ENCODE assay signal across 20 cellular contexts in genomic region chr4:83132065-83132464, GRCh38. TPM values are rescaled to one million over a fixed set of nuclear protein-coding genes. Genes with fewer than 3 reads are reported as not detected.
DNase-seq lines count a peak whose midpoint lies in the region; ATAC-seq, FAIRE-seq and TF ChIP-seq lines count a peak whose summit lies in the region.
"Had no signal": no experiment of that assay in that cellular context is flagged by ENCODE, and none has a peak within 500 bp of the region (broad histone marks: within the 10 kb centered on the region; RNA-seq: fewer than 3 reads in every experiment).

No MANE protein-coding gene starts in this region.

- FAIRE-seq in GM12878 (lab: Jason Lieb, UNC) (no peak), small intestine (lab: Jason Lieb, UNC) (no peak)
- FAIRE-seq: D721Med, H1 had no signal

- H3K79me2 ChIP-seq in DND-41 (ENCODE audit: insufficient read depth, low read length) (no peaks in the 10 kb centered on the region), GM12878 (ENCODE audit: control insufficient read depth, insufficient read depth, low read length) (no peaks in the 10 kb centered on the region)

- no peak overlapping the region for H3K4me3 ChIP-seq in DND-41 (ENCODE audit: low read depth in 1 of 2, low read length in 2 of 2)
- no peak overlapping the region for H3K4me3 ChIP-seq in GM12878
- H3K4me3 ChIP-seq in small intestine (ENCODE audit: low read depth in 1 of 2, low read length in 2 of 2), result no peak overlapping the region
- H3K4me3 ChIP-seq in spleen, result no peak overlapping the region
- no peak overlapping the region for H3K4me3 ChIP-seq in coronary artery

- H3K27me3 ChIP-seq in DND-41 (ENCODE audit: insufficient read depth, low read length, poor library complexity) (no peaks in the 10 kb centered on the region), GM12878 (replicated peaks in 1 of 2; ENCODE audit: control insufficient read depth in 2 of 2, insufficient read depth in 2 of 2, low read length in 1 of 2) (no peaks in the 10 kb centered on the region), small intestine (ENCODE audit: control insufficient read depth in 2 of 2, insufficient read depth in 2 of 2, low read length in 2 of 2) (no peaks in the 10 kb centered on the region), spleen (replicated peaks in 1 of 7) (no peaks in the 10 kb centered on the region)
- H3K27me3 ChIP-seq: BE2C had no signal

- TF ChIP-seq EP300 in GM12878 (IDR thresholded peaks at IDR 0.05; ENCODE audit: borderline replicate concordance in 1 of 2, control insufficient read depth in 1 of 2, low read depth in 2 of 2, low read length in 2 of 2), result no peak

- no peak for TF ChIP-seq RAD21 in GM12878 (IDR thresholded peaks at IDR 0.05; ENCODE audit: insufficient read depth, low read depth, low read length)

- POLR2A ChIA-PET in GM12878 (lab: Charles Lee), result interaction anchor here (1.0 to 1.1 kb wide), 2 partner anchors 15 to 87 kb away, joined by 3 to 5 read pairs; no protein-coding TSS in a partner anchor

- in situ Hi-C loops in GM12878 (cut with MboI), result no loop called here

- H3K27ac ChIP-seq in DND-41 (ENCODE audit: low read length), result no peak overlapping the region
- H3K27ac ChIP-seq in GM12878 (ENCODE audit: control insufficient read depth, insufficient read depth), result no peak overlapping the region
- H3K27ac ChIP-seq in small intestine (ENCODE audit: low read depth in 1 of 2, low read length in 1 of 2), result no peak overlapping the region
- peak overlapping the region in 4 of 8 donors; percentile 4 to 30 (median 15) for H3K27ac ChIP-seq in spleen
- no peak overlapping the region for H3K27ac ChIP-seq in coronary artery
- H3K27ac ChIP-seq: KMS-11 had no signal

- BruUV-seq in GM12878 (replicated peaks; lab: Mats Ljungman, UMichigan), result no TSS peak

- H2AFZ ChIP-seq in DND-41 (ENCODE audit: low read depth, low read length) (peak overlapping the region; percentile 3; the same call in 1 of the 2 replicates), GM12878 (ENCODE audit: control insufficient read depth, low read depth, low read length) (no peak overlapping the region)

- ATAC-seq in DND-41 (ENCODE audit: insufficient read depth, low read depth), result no peak
- peak; percentile 43 for ATAC-seq in GM18511 (IDR thresholded peaks at IDR 0.05; ENCODE audit: unreplicated experiment)
- ATAC-seq in GM12878, result peak; percentile 52
- no peak for ATAC-seq in GM18907 (IDR thresholded peaks at IDR 0.05; ENCODE audit: unreplicated experiment)

- DNase-seq in DND-41 (no peak), GM12878 (ENCODE audit: low read depth, low spot score) (no peak), small intestine (peak; percentile 46), spleen (no peak), coronary artery (ENCODE audit: low spot score) (no peak), NOMO-1 treated with DMSO at 0.1 percent for 48 hours (lab: John Stamatoyannopoulos, UW; ENCODE audit: unreplicated experiment) (no peak)
- DNase-seq: 8988T; BE2C; C1 segment of cervical spinal cord; Caco-2; CD4-positive, CD25-positive, alpha-beta regulatory T cell; CD8-positive, alpha-beta memory T cell; GDM1; H9 had no signal

- H3K4me1 ChIP-seq in DND-41 (ENCODE audit: insufficient read depth, low read length) (no peaks in the 10 kb centered on the region), GM12878 (ENCODE audit: control insufficient read depth, insufficient read depth, low read length) (peaks cover under 1% of the 10 kb centered on the region), small intestine (ENCODE audit: control insufficient read depth in 2 of 2, insufficient read depth in 1 of 2, low read depth in 1 of 2, low read length in 1 of 2) (peaks cover 0 to 2% of the 10 kb centered on the region in 2 donors), spleen (peaks cover 0 to 38% (median 7%) of the 10 kb centered on the region in 6 donors)
- H3K4me1 ChIP-seq: BE2C, Caco-2 had no signal

- H3K9me3 ChIP-seq in DND-41 (ENCODE audit: insufficient read depth, low read length, severe bottlenecking) (no peaks in the 10 kb centered on the region), GM12878 (replicated peaks; ENCODE audit: control insufficient read depth, insufficient read depth, low read length) (peaks cover 8% of the 10 kb centered on the region; the same call in 2 of the 3 replicates), small intestine (ENCODE audit: control insufficient read depth, low read depth) (no peaks in the 10 kb centered on the region), spleen (peaks cover 0 to 16% (median 4%) of the 10 kb centered on the region in 8 donors)
- H3K9me3 ChIP-seq: BE2C, Caco-2 had no signal

- H4K20me1 ChIP-seq in DND-41 (ENCODE audit: insufficient read depth, low read length) (no peaks in the 10 kb centered on the region), GM12878 (ENCODE audit: control insufficient read depth, insufficient read depth) (no peaks in the 10 kb centered on the region)

- RAD21 ChIA-PET in GM12878 (lab: Charles Lee; ENCODE audit: unreplicated experiment), result interaction anchor here (0.8 to 2.3 kb wide), 3 partner anchors 19 to 42 kb away, joined by 3 to 5 read pairs (median 4); no protein-coding TSS in a partner anchor

- no peak overlapping the region for H3K4me2 ChIP-seq in DND-41 (ENCODE audit: insufficient read depth, low read length)
- H3K4me2 ChIP-seq in GM12878 (ENCODE audit: control insufficient read depth, insufficient read depth), result no peak overlapping the region
- H3K4me2 ChIP-seq: KMS-11 had no signal

- H3K9ac ChIP-seq in DND-41 (ENCODE audit: low read depth, low read length) (no peak overlapping the region), GM12878 (ENCODE audit: control insufficient read depth, insufficient read depth, low read length) (no peak overlapping the region)
- H3K9ac ChIP-seq: KMS-11 had no signal

- WGBS in GM12878 (ENCODE audit: insufficient coverage, insufficient replicate concordance, low lambda C conversion rate, missing lambda C conversion rate), result 86% methylated on average over 1 of the region's 1 CpG
- whole genome bisulfite sequencing in small intestine, 3 donors, result 47 to 71% (median 70%) methylated on average over 1 of the region's 1 CpG
- 58 to 84% (median 76%) methylated on average over 1 of the region's 1 CpG for WGBS in spleen, 5 donors

- intact Hi-C loops in GM12878 (cut with micrococcal nuclease; ENCODE audit: unreplicated experiment), result no loop called here
- intact Hi-C loops in spleen (cut with DNase I; ENCODE audit: low total_unique reads), result no loop called here

- H3K36me3 ChIP-seq in DND-41 (ENCODE audit: insufficient read depth, low read length) (no peaks in the 10 kb centered on the region), GM12878 (ENCODE audit: control insufficient read depth in 2 of 2, insufficient read depth in 2 of 2, low read length in 1 of 2) (no peaks in the 10 kb centered on the region), small intestine (ENCODE audit: control insufficient read depth in 2 of 2, insufficient read depth in 2 of 2, low read length in 2 of 2) (no peaks in the 10 kb centered on the region), spleen (no peaks in the 10 kb centered on the region)
- H3K36me3 ChIP-seq: BE2C had no signal

- SMC1A ChIA-PET in GM12878 (lab: Charles Lee; ENCODE audit: uncharacterized antibody, unreplicated experiment), result interaction anchor here (0.8 to 2.6 kb wide), 8 partner anchors 13 to 149 kb away, joined by 3 to 14 read pairs (median 4); no protein-coding TSS in a partner anchor

- TF ChIP-seq POLR2A in GM12878 (IDR thresholded peaks at IDR 0.05; ENCODE audit: low read depth, low read length) (no peak), spleen (IDR thresholded peaks at IDR 0.05) (no peak)

- TF ChIP-seq CTCF in DND-41 (IDR thresholded peaks at IDR 0.05; ENCODE audit: borderline replicate concordance, extremely low read depth, low read length, poor library complexity, severe bottlenecking), result no peak
- TF ChIP-seq CTCF in GM12878 (IDR thresholded peaks at IDR 0.05 in 2 of 3, conservative IDR thresholded peaks at IDR 0.05 in 1 of 3; ENCODE audit: control insufficient read depth in 2 of 3, extremely low read depth in 1 of 3, insufficient read depth in 1 of 3, low read depth in 3 of 3, low read length in 3 of 3), result no peak
- no peak for TF ChIP-seq CTCF in spleen (IDR thresholded peaks at IDR 0.05 in 8 of 11, conservative IDR thresholded peaks at IDR 0.05 in 3 of 11)
- no peak for TF ChIP-seq CTCF in coronary artery (IDR thresholded peaks at IDR 0.05)

- CTCF ChIA-PET in GM12878 (lab: Yijun Ruan, JAX), result interaction anchor here (1.0 to 1.2 kb wide), 2 partner anchors 68 to 149 kb away, joined by 3 read pairs; no protein-coding TSS in a partner anchor

TF ChIP-seq in GM12878, 131 proteins besides CTCF, POLR2A, EP300 and RAD21 (continues in another document):
- TF ChIP-seq RUNX3 (IDR thresholded peaks at IDR 0.05; ENCODE audit: low read length) (no peak), ZNF24 (IDR thresholded peaks at IDR 0.05) (no peak), RCOR1 (conservative IDR thresholded peaks at IDR 0.05; ENCODE audit: low read depth, low read length) (no peak), MTA3 (IDR thresholded peaks at IDR 0.05; ENCODE audit: borderline replicate concordance, low read length) (no peak), KAT2A (conservative IDR thresholded peaks at IDR 0.05; ENCODE audit: control insufficient read depth, low read depth, low read length) (no peak), RAD51 (IDR thresholded peaks at IDR 0.05) (no peak), IKZF1 (conservative IDR thresholded peaks at IDR 0.05) (peak; percentile 28; the same call in 1 of the 2 replicates), SMAD1 (IDR thresholded peaks at IDR 0.05; ENCODE audit: low read depth, partially characterized antibody) (no peak)

RNA-seq across cellular contexts. Expression of gene PLAC8, which starts 17.5 kb away (rescaled TPM):
- 200 and 211 TPM in 2 replicates for total RNA-seq in GM12878 (2013; cell fraction: nucleolus; rRNA removed)
- 214 and 265 TPM in 2 replicates for total RNA-seq in GM12878 (2014; rRNA removed)
- 316 and 317 TPM in 2 replicates for total RNA-seq in GM12878 (2014; rRNA removed; fragmentation: Illumina TruSeq; extraction: Trizol)
- total RNA-seq in GM12878 (2021), result 238 and 239 TPM in 2 replicates
- 78.9 TPM for polyA plus RNA-seq in GM12878 (2011; ENCODE audit: low read depth)
- polyA plus RNA-seq in GM12878 (2011; rRNA removed), result 841 and 1,037 TPM in 2 replicates
- 429 and 464 TPM in 2 replicates for polyA plus RNA-seq in GM12878 (2011; cell fraction: cytosol; rRNA removed)
- polyA plus RNA-seq in GM12878 (2011; cell fraction: nucleus; rRNA removed), result 219 and 352 TPM in 2 replicates
- 70.6 and 120 TPM in 2 replicates for polyA plus RNA-seq in GM12878 (2012)
- 311 and 417 TPM in 2 replicates for polyA plus RNA-seq in GM12878 (2014; fragmentation: Illumina TruSeq; extraction: Trizol)
- polyA plus RNA-seq in GM12878 (2014; fragmentation: Nextera tagmentation; extraction: Ambion mirVana), result 100 to 1,000 TPM; 405 to 441 TPM
- polyA plus RNA-seq in GM12878 (2014; rRNA removed), result 239 and 276 TPM in 2 replicates
- 100 to 1,000 TPM; 379 to 404 TPM for polyA plus RNA-seq in GM12878 (2016; fragmentation: Nextera tagmentation; extraction: Ambion mirVana)
- 407 and 416 TPM in 2 replicates for polyA minus RNA-seq in GM12878 (2011; rRNA and poly(A)+ RNA removed)
- 98.6 and 123 TPM in 2 replicates for polyA minus RNA-seq in GM12878 (2011; cell fraction: cytosol; rRNA and poly(A)+ RNA removed)
- 44.1 and 55.6 TPM in 2 replicates for polyA minus RNA-seq in GM12878 (2011; cell fraction: nucleus; rRNA and poly(A)+ RNA removed)
- polyA plus RNA-seq in small intestine, result 100 to 1,000 TPM; 106 to 309 (median 222) TPM
- 100 to 1,000 TPM; 156 to 341 (median 215) TPM for total RNA-seq in spleen
- polyA plus RNA-seq in spleen, result 100 to 1,000 TPM; 193 to 321 (median 256) TPM
- total RNA-seq: HT1080 had no signal

Comparison
In these comparisons a context has a peak if more than half of its experiments do, and no peak if none do; other contexts are left out.
1. ATAC-seq: peak in GM18511 (single experiment) and GM12878 (single experiment); none in DND-41 (single experiment) and GM18907 (single experiment).